Comparison of ENCODE assay signal across 25 cellular contexts in the genomic region with DNA sequence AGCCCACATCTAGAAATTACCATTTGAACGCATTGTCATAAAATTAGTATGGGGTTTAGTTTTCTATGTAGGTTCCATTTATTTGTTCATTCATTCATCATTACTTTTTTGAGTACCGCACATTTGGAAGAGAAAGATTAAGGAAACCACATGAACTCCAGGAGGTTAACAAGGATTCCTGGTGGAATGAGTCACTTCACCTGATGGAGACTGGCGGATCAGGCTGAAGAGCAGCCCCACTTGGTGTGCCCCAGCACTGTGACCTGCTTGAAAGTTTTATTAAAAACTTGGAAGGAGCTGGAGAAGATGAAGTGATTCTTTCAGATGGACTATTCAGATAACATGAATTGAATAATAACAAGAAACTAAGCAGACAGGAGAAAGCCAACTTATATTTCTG.
A peak's percentile ranks its signal among the peaks of the same experiment; 100 is the strongest.
DNase-seq lines count a peak whose midpoint lies in the region; ATAC-seq and TF ChIP-seq lines count a peak whose summit lies in the region.
"Had no signal": no experiment of that assay in that cellular context is flagged by ENCODE, and none has a peak within 500 bp of the region (broad histone marks: within the 10 kb centered on the region; RNA-seq: fewer than 3 reads in every experiment).

No MANE protein-coding gene starts in this region.

- H3K4me1 ChIP-seq in breast epithelium (no peaks in the 10 kb centered on the region), prostate gland (replicated peaks) (no peaks in the 10 kb centered on the region)
- H3K4me1 ChIP-seq: esophagus muscularis mucosa, sigmoid colon, tibial nerve had no signal

- 79% methylated on average over 3 of the region's 3 CpGs for WGBS in prostate gland

- intact Hi-C loops in MCF 10A (cut with micrococcal nuclease) (no loop called here), breast epithelium (cut with DNase I; ENCODE audit: low total_unique reads) (no loop called here), prostate gland (cut with DNase I) (no loop called here)

- H3K27me3 ChIP-seq in breast epithelium (no peaks in the 10 kb centered on the region), kidney epithelial cell (ENCODE audit: control insufficient read depth, insufficient read depth, low read length) (no peaks in the 10 kb centered on the region), prostate gland (replicated peaks; ENCODE audit: insufficient read depth) (no peaks in the 10 kb centered on the region)
- H3K27me3 ChIP-seq: esophagus muscularis mucosa, sigmoid colon, tibial nerve had no signal

- H3K9me3 ChIP-seq in breast epithelium (peaks cover 0 to 6% of the 10 kb centered on the region in 2 donors), prostate gland (no peaks in the 10 kb centered on the region)

- H3K27ac ChIP-seq in breast epithelium (no peak overlapping the region), prostate gland (no peak overlapping the region)
- H3K27ac ChIP-seq: 22Rv1, esophagus muscularis mucosa, sigmoid colon, tibial nerve had no signal

- CTCF ChIA-PET in MCF 10A (lab: Yijun Ruan, JAX) = no interaction called here

- no peak overlapping the region for H3K27ac Mint-ChIP-seq in MCF 10A (ENCODE audit: low read depth, unreplicated experiment)
- H3K27ac Mint-ChIP-seq: activated naive CD8-positive, alpha-beta T cell treated with anti-CD3 and anti-CD28 coated beads, Interleukin-2, amount 50 U/mL, for 24 hours had no signal

- no peak overlapping the region for H3K4me3 ChIP-seq in breast epithelium
- no peak overlapping the region for H3K4me3 ChIP-seq in astrocyte of the cerebellum (ENCODE audit: low read depth, low read length)
- no peak overlapping the region for H3K4me3 ChIP-seq in kidney epithelial cell (ENCODE audit: low read depth, low read length)
- no peak overlapping the region for H3K4me3 ChIP-seq in prostate gland
- H3K4me3 ChIP-seq: esophagus muscularis mucosa, K562, sigmoid colon, tibial nerve had no signal

- in situ Hi-C loops in astrocyte of the cerebellum (cut with HindIII; ENCODE audit: low sequenced_read_pairs) = no loop called here

- H3K9me3 Mint-ChIP-seq in MCF 10A (ENCODE audit: unreplicated experiment) = peaks cover 28% of the 10 kb centered on the region

- H3K4me1 Mint-ChIP-seq in MCF 10A (ENCODE audit: insufficient read depth, unreplicated experiment) = no peaks in the 10 kb centered on the region

- POLR2A ChIA-PET in MCF 10A (lab: Yijun Ruan, JAX) = interaction anchor here (0.6 kb wide), 1 partner anchor 32 kb away, joined by 4 read pairs; no protein-coding TSS in a partner anchor

- ATAC-seq in GM18907 (IDR thresholded peaks at IDR 0.05; ENCODE audit: unreplicated experiment) (no peak), HG03196 (IDR thresholded peaks at IDR 0.05; ENCODE audit: unreplicated experiment) (no peak)
- ATAC-seq: activated naive CD8-positive, alpha-beta T cell treated with anti-CD3 and anti-CD28 coated beads, Interleukin-2, amount 50 U/mL, for 24 hours; K562; stimulated activated naive CD8-positive, alpha-beta T cell treated with anti-CD3 and anti-CD28 coated beads, Interleukin-15, Interleukin-2, amounts not matched to agents 100 U/mL and 50 U/mL, for 24 hours had no signal

- H3K4me3 Mint-ChIP-seq in MCF 10A (ENCODE audit: unreplicated experiment) = no peak overlapping the region
- H3K4me3 Mint-ChIP-seq: activated naive CD8-positive, alpha-beta T cell treated with anti-CD3 and anti-CD28 coated beads, Interleukin-2, amount 50 U/mL, for 24 hours had no signal

- H3K27me3 Mint-ChIP-seq in MCF 10A (ENCODE audit: insufficient read depth, unreplicated experiment) = no peaks in the 10 kb centered on the region
- H3K27me3 Mint-ChIP-seq: activated naive CD8-positive, alpha-beta T cell treated with anti-CD3 and anti-CD28 coated beads, Interleukin-2, amount 50 U/mL, for 24 hours had no signal

- TF ChIP-seq CTCF in MCF 10A (IDR thresholded peaks at IDR 0.05; ENCODE audit: unreplicated experiment) = no peak
- TF ChIP-seq CTCF in breast epithelium (IDR thresholded peaks at IDR 0.05) = no peak
- TF ChIP-seq CTCF in astrocyte of the cerebellum (IDR thresholded peaks at IDR 0.05; ENCODE audit: low read depth, low read length, missing control alignments) = no peak
- TF ChIP-seq CTCF in kidney epithelial cell (IDR thresholded peaks at IDR 0.05; ENCODE audit: insufficient read depth, low read length, poor library complexity, severe bottlenecking) = no peak
- TF ChIP-seq CTCF in prostate gland (IDR thresholded peaks at IDR 0.05) = no peak

- no peaks in the 10 kb centered on the region for H3K36me3 Mint-ChIP-seq in MCF 10A (ENCODE audit: insufficient read depth, unreplicated experiment)

- BruUV-seq in MCF 10A (replicated peaks; lab: Mats Ljungman, UMichigan) = no TSS peak

- DNase-seq in MCF 10A (ENCODE audit: unreplicated experiment) (peak; percentile 58), breast epithelium (ENCODE audit: low spot score in 2 of 2) (no peak), astrocyte of the cerebellum (ENCODE audit: low read depth) (peak; percentile 68), kidney epithelial cell (ENCODE audit: low read depth) (peak; percentile 35), prostate gland (ENCODE audit: low spot score) (no peak), AML-193 (lab: John Stamatoyannopoulos, UW) (no peak)
- DNase-seq: activated CD4-positive, alpha-beta T cell treated with anti-CD3 and anti-CD28 coated beads for 1 hour; activated naive CD8-positive, alpha-beta T cell treated with anti-CD3 and anti-CD28 coated beads, Interleukin-2, amount 50 U/mL, for 24 hours; Calu3; caudate nucleus; effector CD4-positive, alpha-beta T cell; glutamatergic neuron; NCI-H1048; NCI-H2029; NCI-H446 treated with DMSO at 0.1 percent for 48 hours; RPMI8226; sigmoid colon; stimulated activated CD4-positive, alpha-beta T cell treated with anti-CD3 and anti-CD28 coated beads, Interleukin-1b, Interleukin-23, amount 100 ng/mL, for 48 hours; stimulated activated naive CD8-positive, alpha-beta T cell treated with anti-CD3 and anti-CD28 coated beads, Interleukin-15, Interleukin-2, amounts not matched to agents 100 U/mL and 50 U/mL, for 24 hours had no signal

- H3K36me3 ChIP-seq in breast epithelium = no peaks in the 10 kb centered on the region
- H3K36me3 ChIP-seq in kidney epithelial cell (ENCODE audit: control insufficient read depth, insufficient read depth, low read length) = no peaks in the 10 kb centered on the region
- H3K36me3 ChIP-seq in prostate gland = no peaks in the 10 kb centered on the region
- H3K36me3 ChIP-seq: esophagus muscularis mucosa, sigmoid colon, tibial nerve had no signal

- TF ChIP-seq POLR2A in breast epithelium (IDR thresholded peaks at IDR 0.05) (no peak), prostate gland (IDR thresholded peaks at IDR 0.05) (no peak)

Comparison
In these comparisons a context has a peak if more than half of its experiments do, and no peak if none do; other contexts are left out.
1. DNase-seq: peak in MCF 10A (single experiment), astrocyte of the cerebellum (single experiment) and kidney epithelial cell (single experiment); none in breast epithelium (0 of 2), prostate gland (single experiment) and AML-193 (0 of 2).